Comparison of ENCODE assay signal across 1 cellular context in genomic region chr4:169231647-169232262, GRCh38.
TF ChIP-seq lines count a peak whose summit lies in the region.

No MANE protein-coding gene starts in this region.

TF ChIP-seq in WTC11, 78 proteins besides CTCF, POLR2A, EP300 and RAD21:
- TF ChIP-seq, protein P1, sequence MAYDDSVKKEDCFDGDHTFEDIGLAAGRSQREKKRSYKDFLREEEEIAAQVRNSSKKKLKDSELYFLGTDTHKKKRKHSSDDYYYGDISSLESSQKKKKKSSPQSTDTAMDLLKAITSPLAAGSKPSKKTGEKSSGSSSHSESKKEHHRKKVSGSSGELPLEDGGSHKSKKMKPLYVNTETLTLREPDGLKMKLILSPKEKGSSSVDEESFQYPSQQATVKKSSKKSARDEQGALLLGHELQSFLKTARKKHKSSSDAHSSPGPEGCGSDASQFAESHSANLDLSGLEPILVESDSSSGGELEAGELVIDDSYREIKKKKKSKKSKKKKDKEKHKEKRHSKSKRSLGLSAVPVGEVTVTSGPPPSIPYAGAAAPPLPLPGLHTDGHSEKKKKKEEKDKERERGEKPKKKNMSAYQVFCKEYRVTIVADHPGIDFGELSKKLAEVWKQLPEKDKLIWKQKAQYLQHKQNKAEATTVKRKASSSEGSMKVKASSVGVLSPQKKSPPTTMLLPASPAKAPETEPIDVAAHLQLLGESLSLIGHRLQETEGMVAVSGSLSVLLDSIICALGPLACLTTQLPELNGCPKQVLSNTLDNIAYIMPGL (CRISPR knock-in tag; IDR thresholded peaks at IDR 0.05): no peak
- TF ChIP-seq TP53 (CRISPR knock-in tag; IDR thresholded peaks at IDR 0.05): no peak
- TF ChIP-seq RELA (CRISPR knock-in tag; IDR thresholded peaks at IDR 0.05; ENCODE audit: borderline replicate concordance): no peak
- TF ChIP-seq ATF2 (CRISPR knock-in tag; IDR thresholded peaks at IDR 0.05; ENCODE audit: borderline replicate concordance, low read depth): no peak
- TF ChIP-seq E2F1 (CRISPR knock-in tag; IDR thresholded peaks at IDR 0.05): no peak
